Comparison of ENCODE assay signal across 8 cellular contexts in genomic region chr11:71710071-71710704, GRCh38.
DNase-seq lines count a peak whose midpoint lies in the region; ATAC-seq and TF ChIP-seq lines count a peak whose summit lies in the region.
"Not testable (repeated sequence)": the region's sequence is repeated elsewhere in the genome, so short reads cannot be mapped to it uniquely, and the experiment has no call there.

No MANE protein-coding gene starts in this region.

- not testable (repeated sequence) for H3K36me3 ChIP-seq in ectodermal cell (ENCODE audit: control insufficient read depth, insufficient read depth, low read length); rectal smooth muscle tissue (ENCODE audit: control insufficient read depth, insufficient read depth, low read length); transverse colon

- not testable (repeated sequence) for TF ChIP-seq EP300 in transverse colon (IDR thresholded peaks at IDR 0.05; ENCODE audit: low read depth)

- not testable (repeated sequence) for ATAC-seq in activated CD4-positive, alpha-beta T cell treated with anti-CD3 and anti-CD28 coated beads for 36 hours; left colon

- not testable (repeated sequence) for H3K36me3 Mint-ChIP-seq in activated CD4-positive, alpha-beta T cell treated with anti-CD3 and anti-CD28 coated beads for 36 hours (ENCODE audit: low read depth)

- TF ChIP-seq CTCF in transverse colon (IDR thresholded peaks at IDR 0.05), result not testable (repeated sequence)

- POLR2A ChIA-PET in activated CD4-positive, alpha-beta T cell treated with anti-CD3 and anti-CD28 coated beads for 36 hours (lab: Charles Lee), result not testable (repeated sequence)

- H3K9me3 Mint-ChIP-seq in activated CD4-positive, alpha-beta T cell treated with anti-CD3 and anti-CD28 coated beads for 36 hours (ENCODE audit: low read depth), result not testable (repeated sequence)

- not testable (repeated sequence) for H3K4me3 Mint-ChIP-seq in activated CD4-positive, alpha-beta T cell treated with anti-CD3 and anti-CD28 coated beads for 36 hours

- in situ Hi-C loops in transverse colon (cut with MboI; ENCODE audit: low pct_ligation_motif_present in 1 of 4, low pct_unique_long_range_greater_than_20kb in 1 of 4, low sequenced_read_pairs in 3 of 4), result not testable (repeated sequence)

- not testable (repeated sequence) for H3K27ac Mint-ChIP-seq in activated CD4-positive, alpha-beta T cell treated with anti-CD3 and anti-CD28 coated beads for 36 hours

- WGBS in ectodermal cell, 2 experiments, result 52 to 55% methylated on average over 17 of the region's 17 CpGs
- 33 to 38% methylated on average over 5 to 17 of the region's 17 CpGs for WGBS in transverse colon (ENCODE audit: low coverage in 1 of 2), 2 donors

- not testable (repeated sequence) for H3K27me3 ChIP-seq in ectodermal cell (ENCODE audit: control insufficient read depth, insufficient read depth, low read length, poor library complexity, severe bottlenecking); rectal smooth muscle tissue (ENCODE audit: control insufficient read depth, insufficient read depth, low read length); transverse colon

- DNase-seq in GOT3 (lab: John Stamatoyannopoulos, UW) (peak; percentile 9), NCI-H748 (lab: John Stamatoyannopoulos, UW; ENCODE audit: unreplicated experiment) (peak; percentile 51), left colon (peak; percentile 30 to 33), transverse colon (peak; percentile 49)
- DNase-seq in activated CD4-positive, alpha-beta T cell treated with anti-CD3 and anti-CD28 coated beads for 36 hours, result peak; percentile 44
- DNase-seq in activated effector memory CD4-positive, alpha-beta T cell treated with anti-CD3 and anti-CD28 coated beads, Interleukin-2, amount 50 U/mL, for 16 hours, result peak; percentile 85

- not testable (repeated sequence) for H3K4me3 ChIP-seq in ectodermal cell (ENCODE audit: insufficient read depth, low read depth, low read length)
- H3K4me3 ChIP-seq in rectal smooth muscle tissue (ENCODE audit: low read length), result peak overlapping the region; percentile 41
- H3K4me3 ChIP-seq in transverse colon, result peak overlapping the region in 3 of 4 donors; percentile 13 to 40 (median 18)

- H3K9ac ChIP-seq in rectal smooth muscle tissue (ENCODE audit: low read length), result not testable (repeated sequence)

- CTCF ChIA-PET in activated CD4-positive, alpha-beta T cell treated with anti-CD3 and anti-CD28 coated beads for 36 hours (lab: Charles Lee), result not testable (repeated sequence)

- not testable (repeated sequence) for H3K27me3 Mint-ChIP-seq in activated CD4-positive, alpha-beta T cell treated with anti-CD3 and anti-CD28 coated beads for 36 hours

- intact Hi-C loops in activated CD4-positive, alpha-beta T cell treated with anti-CD3 and anti-CD28 coated beads for 36 hours (cut with DNase I, micrococcal nuclease); left colon (cut with DNase I, micrococcal nuclease); transverse colon (cut with DNase I; ENCODE audit: low total_unique reads): not testable (repeated sequence)

- not testable (repeated sequence) for TF ChIP-seq POLR2A in transverse colon (IDR thresholded peaks at IDR 0.05)

- H3K4me1 ChIP-seq in ectodermal cell (ENCODE audit: control insufficient read depth, insufficient read depth, low read length); rectal smooth muscle tissue (ENCODE audit: control insufficient read depth, insufficient read depth, low read length): not testable (repeated sequence)
- peaks cover 0 to 15% (median 6%) of the 10 kb centered on the region in 4 donors for H3K4me1 ChIP-seq in transverse colon

- not testable (repeated sequence) for H3K4me1 Mint-ChIP-seq in activated CD4-positive, alpha-beta T cell treated with anti-CD3 and anti-CD28 coated beads for 36 hours

- H3K27ac ChIP-seq in ectodermal cell (ENCODE audit: insufficient read depth, low read depth, low read length, poor library complexity, severe bottlenecking), result peak overlapping the region; percentile 87
- not testable (repeated sequence) for H3K27ac ChIP-seq in rectal smooth muscle tissue (ENCODE audit: low read depth, low read length)
- H3K27ac ChIP-seq in transverse colon, result peak overlapping the region; percentile 62 to 81 (median 68)

- H3K9me3 ChIP-seq in ectodermal cell (ENCODE audit: control insufficient read depth, low read length); transverse colon: not testable (repeated sequence)

Comparison
In these comparisons a context has a peak if more than half of its experiments do, and no peak if none do; other contexts are left out.
1. DNase-seq: peak in every context shown above with its lines; median percentile 85 in activated effector memory CD4-positive, alpha-beta T cell treated with anti-CD3 and anti-CD28 coated beads, Interleukin-2, amount 50 U/mL, for 16 hours; 51 in NCI-H748; 49 in transverse colon; 44 in activated CD4-positive, alpha-beta T cell treated with anti-CD3 and anti-CD28 coated beads for 36 hours; 32 in left colon; 9 in GOT3.